ENCODE assay signal across 10 cellular contexts in the genomic region with DNA sequence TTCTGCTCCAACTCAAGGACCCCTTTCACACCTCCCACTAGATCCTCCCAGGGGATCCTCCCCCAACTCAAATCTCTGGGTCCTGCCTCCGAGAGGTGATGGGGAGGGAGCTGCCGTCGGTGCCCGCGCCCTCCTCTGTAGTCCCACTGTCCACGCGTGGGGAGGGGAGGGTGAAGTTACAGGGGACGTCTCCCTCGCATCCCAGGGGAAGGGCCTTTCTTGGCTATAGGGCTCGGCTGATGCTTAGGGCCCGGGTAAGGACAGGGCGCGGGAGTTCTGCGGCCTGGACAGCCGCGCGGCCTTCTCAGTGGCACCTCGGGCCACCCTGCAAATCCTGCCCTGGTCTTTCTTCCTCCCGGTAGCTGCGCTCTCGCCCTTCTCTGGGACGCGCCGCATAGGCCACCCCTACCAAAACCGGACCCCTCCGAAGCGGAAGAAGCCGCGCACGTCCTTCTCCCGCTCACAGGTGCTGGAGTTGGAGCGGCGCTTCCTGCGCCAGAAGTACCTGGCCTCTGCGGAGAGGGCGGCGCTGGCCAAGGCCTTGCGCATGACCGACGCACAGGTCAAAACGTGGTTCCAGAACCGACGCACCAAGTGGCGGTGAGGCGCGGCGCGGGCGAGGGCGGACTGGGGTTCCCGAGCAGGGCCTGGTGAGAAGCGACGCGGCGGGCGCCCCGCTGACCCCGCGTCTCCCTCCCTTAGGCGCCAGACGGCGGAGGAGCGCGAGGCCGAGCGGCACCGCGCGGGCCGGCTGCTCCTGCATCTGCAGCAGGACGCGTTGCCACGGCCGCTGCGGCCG. TPM values are rescaled to one million over a fixed set of nuclear protein-coding genes. Genes with fewer than 3 reads are reported as not detected.
DNase-seq lines count a peak whose midpoint lies in the region; ATAC-seq and TF ChIP-seq lines count a peak whose summit lies in the region.
"Had no signal": no experiment of that assay in that cellular context is flagged by ENCODE, and none has a peak within 500 bp of the region (broad histone marks: within the 10 kb centered on the region; RNA-seq: fewer than 3 reads in every experiment).

No MANE protein-coding gene starts in this region.

- no peaks in the 10 kb centered on the region for H3K9me3 Mint-ChIP-seq in activated T-cell treated with anti-CD3 and anti-CD28 coated beads, Interleukin-2, amount 50 U/mL, for 24 hours
- H3K9me3 Mint-ChIP-seq in activated naive CD8-positive, alpha-beta T cell treated with anti-CD3 and anti-CD28 coated beads, Interleukin-2, amount 50 U/mL, for 24 hours: no peaks in the 10 kb centered on the region

- ATAC-seq in activated naive CD8-positive, alpha-beta T cell treated with anti-CD3 and anti-CD28 coated beads, Interleukin-2, amount 50 U/mL, for 24 hours: no peak
- ATAC-seq in right lobe of liver (peak in 3 of 4 donors; percentile 8 to 45 (median 41)), HG03025 (IDR thresholded peaks at IDR 0.05; ENCODE audit: low FRiP score, unreplicated experiment) (no peak), HG03469 (IDR thresholded peaks at IDR 0.05; ENCODE audit: unreplicated experiment) (no peak)

- H3K4me1 ChIP-seq in right lobe of liver: peaks cover 0 to 12% (median 0%) of the 10 kb centered on the region in 4 donors
- H3K4me1 ChIP-seq in thymus (ENCODE audit: control insufficient read depth, insufficient read depth, low read length): peaks cover 13% of the 10 kb centered on the region

- 0% methylated on average over 1 of the region's 76 CpGs for WGBS in right lobe of liver (ENCODE audit: insufficient coverage, low coverage, low lambda C conversion rate, missing lambda C conversion rate)
- WGBS in thymus: 4% methylated on average over 76 of the region's 76 CpGs

- peaks cover 87% of the 10 kb centered on the region for H3K27me3 Mint-ChIP-seq in activated T-cell treated with anti-CD3 and anti-CD28 coated beads, Interleukin-2, amount 50 U/mL, for 24 hours
- H3K27me3 Mint-ChIP-seq in activated naive CD8-positive, alpha-beta T cell treated with anti-CD3 and anti-CD28 coated beads, Interleukin-2, amount 50 U/mL, for 24 hours: peaks cover 82% of the 10 kb centered on the region

- H3K4me3 ChIP-seq in right lobe of liver (peak overlapping the region; percentile 10 to 36 (median 16)), thymus (ENCODE audit: low read length) (peak overlapping the region; percentile 50)

- H3K36me3 Mint-ChIP-seq in activated T-cell treated with anti-CD3 and anti-CD28 coated beads, Interleukin-2, amount 50 U/mL, for 24 hours (ENCODE audit: low read depth): no peaks in the 10 kb centered on the region
- peaks cover 8% of the 10 kb centered on the region for H3K36me3 Mint-ChIP-seq in activated naive CD8-positive, alpha-beta T cell treated with anti-CD3 and anti-CD28 coated beads, Interleukin-2, amount 50 U/mL, for 24 hours (ENCODE audit: low read depth)

- H3K27ac Mint-ChIP-seq in activated T-cell treated with anti-CD3 and anti-CD28 coated beads, Interleukin-2, amount 50 U/mL, for 24 hours: peak overlapping the region; percentile 14
- no peak overlapping the region for H3K27ac Mint-ChIP-seq in activated naive CD8-positive, alpha-beta T cell treated with anti-CD3 and anti-CD28 coated beads, Interleukin-2, amount 50 U/mL, for 24 hours

- peak overlapping the region; percentile 55 for H3K4me3 Mint-ChIP-seq in activated T-cell treated with anti-CD3 and anti-CD28 coated beads, Interleukin-2, amount 50 U/mL, for 24 hours
- H3K4me3 Mint-ChIP-seq in activated naive CD8-positive, alpha-beta T cell treated with anti-CD3 and anti-CD28 coated beads, Interleukin-2, amount 50 U/mL, for 24 hours: peak overlapping the region; percentile 59

- H3K27me3 ChIP-seq in right lobe of liver: peaks cover 6 to 52% of the 10 kb centered on the region in 2 donors
- peaks cover 70% of the 10 kb centered on the region for H3K27me3 ChIP-seq in thymus (ENCODE audit: control insufficient read depth, insufficient read depth)

- H3K4me1 Mint-ChIP-seq in activated T-cell treated with anti-CD3 and anti-CD28 coated beads, Interleukin-2, amount 50 U/mL, for 24 hours (ENCODE audit: low read depth): peaks cover 28% of the 10 kb centered on the region
- H3K4me1 Mint-ChIP-seq in activated naive CD8-positive, alpha-beta T cell treated with anti-CD3 and anti-CD28 coated beads, Interleukin-2, amount 50 U/mL, for 24 hours: peaks cover 22% of the 10 kb centered on the region

- H3K9me3 ChIP-seq in right lobe of liver (no peaks in the 10 kb centered on the region), thymus (ENCODE audit: control insufficient read depth) (no peaks in the 10 kb centered on the region)

- H3K27ac ChIP-seq in right lobe of liver (no peak overlapping the region), thymus (ENCODE audit: low read depth) (no peak overlapping the region)

- no peaks in the 10 kb centered on the region for H3K36me3 ChIP-seq in right lobe of liver
- no peaks in the 10 kb centered on the region for H3K36me3 ChIP-seq in thymus (ENCODE audit: control insufficient read depth, insufficient read depth)

- intact Hi-C loops in right lobe of liver (cut with DNase I): no loop called here

- no peak for TF ChIP-seq CTCF in right lobe of liver (IDR thresholded peaks at IDR 0.05)

- TF ChIP-seq POLR2A in right lobe of liver (IDR thresholded peaks at IDR 0.05): no peak

- no peak for DNase-seq in activated T-cell treated with anti-CD3 and anti-CD28 coated beads, Interleukin-2, amount 50 U/mL, for 24 hours
- DNase-seq in activated T-cell treated with anti-CD3 and anti-CD28 coated beads for 4 hours (no peak), right lobe of liver (no peak), middle frontal gyrus (ENCODE audit: extremely low spot score, low spot score) (no peak)
- DNase-seq in activated naive CD8-positive, alpha-beta T cell treated with anti-CD3 and anti-CD28 coated beads, Interleukin-2, amount 50 U/mL, for 24 hours: peak; percentile 20
- DNase-seq: NCI-H446 had no signal

RNA-seq across cellular contexts. Expression of a gene that starts 1.2 kb away (rescaled TPM):
- not detected for total RNA-seq in right lobe of liver
- 0.11 TPM for polyA plus RNA-seq in thymus
- polyA plus RNA-seq: BJ had no signal

RNA-seq across cellular contexts. Expression of a gene that starts 8.0 kb away (rescaled TPM):
- 10 to 100 TPM in 5 of 6 experiments, 1 to 10 TPM in 1; 9.6 to 17.5 (median 13.3) TPM for total RNA-seq in right lobe of liver
- 29.0 TPM for polyA plus RNA-seq in thymus

RNA-seq across cellular contexts. Expression of a gene that starts 10.6 kb away (rescaled TPM):
- not detected for total RNA-seq in right lobe of liver
- 0.78 TPM for polyA plus RNA-seq in thymus

RNA-seq across cellular contexts. Expression of a gene that starts 14.0 kb away (rescaled TPM):
- total RNA-seq in right lobe of liver: 100 to 1,000 TPM in 1 of 6 experiments, 10 to 100 TPM in 5; 64.6 to 109 (median 80.4) TPM
- 208 TPM for polyA plus RNA-seq in thymus

RNA-seq across cellular contexts. Expression of a gene that starts 14.3 kb away (rescaled TPM):
- 10 to 100 TPM; 12.3 to 20.3 (median 15.2) TPM for total RNA-seq in right lobe of liver
- polyA plus RNA-seq in thymus: 70.6 TPM

Comparison
In these comparisons a context has a peak if more than half of its experiments do, and no peak if none do; other contexts are left out.
1. ATAC-seq: peak in right lobe of liver (3 of 4); none in activated naive CD8-positive, alpha-beta T cell treated with anti-CD3 and anti-CD28 coated beads, Interleukin-2, amount 50 U/mL, for 24 hours (single experiment), HG03025 (single experiment) and HG03469 (single experiment).